ENCODE assay signal across 15 cellular contexts in genomic region chr20:17650816-17651760, GRCh38. TPM values are rescaled to one million over a fixed set of nuclear protein-coding genes. Genes with fewer than 3 reads are reported as not detected.
DNase-seq lines count a peak whose midpoint lies in the region; ATAC-seq and TF ChIP-seq lines count a peak whose summit lies in the region.
"Had no signal": no experiment of that assay in that cellular context is flagged by ENCODE, and none has a peak within 500 bp of the region (broad histone marks: within the 10 kb centered on the region; RNA-seq: fewer than 3 reads in every experiment).

No MANE protein-coding gene starts in this region.

- H3K27ac ChIP-seq in OCI-LY7 (ENCODE audit: low read depth, low read length, poor library complexity, severe bottlenecking) (peak overlapping the region; percentile 18), stomach (peak overlapping the region; percentile 16 to 74 (median 59))
- H3K27ac ChIP-seq: SJSA1 had no signal

- CTCF ChIA-PET in OCI-LY7 (lab: Charles Lee; ENCODE audit: unreplicated experiment) = interaction anchor here (1.6 kb wide), 1 partner anchor 31 kb away, joined by 6 read pairs; the partner anchor contains the start of gene RRBP1

- TF ChIP-seq POLR2A in stomach (IDR thresholded peaks at IDR 0.05) = no peak

- peaks cover 53% of the 10 kb centered on the region for H3K4me1 ChIP-seq in OCI-LY7 (ENCODE audit: insufficient read depth, low read length, poor library complexity, severe bottlenecking)
- H3K4me1 ChIP-seq in stomach = peaks cover 69 to 94% (median 84%) of the 10 kb centered on the region in 4 donors

- DNase-seq in GM03348 (ENCODE audit: low spot score) (peak; percentile 76), OCI-LY7 (ENCODE audit: low spot score) (no peak), fibroblast of the aortic adventitia (ENCODE audit: low read depth) (peak; percentile 65), stomach (no peak), glutamatergic neuron (no peak)
- no peak for DNase-seq in T-helper 2 cell treated with Interferon-gamma antibody and Interleukin-4, amounts not matched to agents 5 μg/mL and 100 μg/mL, for 36 hours (ENCODE audit: low spot score)
- DNase-seq: COR-L47; NCI-H2081; stimulated activated naive CD4-positive, alpha-beta T cell treated with Interleukin-2 at 50 U/mL for 16 hours had no signal

- H3K9me3 Mint-ChIP-seq in glutamatergic neuron (ENCODE audit: unreplicated experiment) = peaks cover 1% of the 10 kb centered on the region
- no peaks in the 10 kb centered on the region for H3K9me3 Mint-ChIP-seq in T-helper 2 cell treated with Interferon-gamma antibody and Interleukin-4, amounts not matched to agents 5 μg/mL and 100 μg/mL, for 36 hours

- no peaks in the 10 kb centered on the region for H4K20me1 ChIP-seq in OCI-LY7 (ENCODE audit: insufficient read depth, low read length)

- H3K4me3 ChIP-seq in OCI-LY7 (ENCODE audit: low read depth, low read length, poor library complexity, severe bottlenecking) (no peak overlapping the region), fibroblast of the aortic adventitia (ENCODE audit: low read depth, low read length) (no peak overlapping the region), stomach (no peak overlapping the region)
- H3K4me3 ChIP-seq: adrenal gland, SJSA1 had no signal

- H3K4me2 ChIP-seq in OCI-LY7 (ENCODE audit: low read length) = peak overlapping the region; percentile 49

- BruUV-seq in OCI-LY7 (replicated peaks; lab: Mats Ljungman, UMichigan) = no TSS peak

- POLR2A ChIA-PET in OCI-LY7 (lab: Charles Lee) = no interaction called here

- H3K9me2 ChIP-seq in OCI-LY7 (ENCODE audit: insufficient read depth, low read length) = no peaks in the 10 kb centered on the region

- no peaks in the 10 kb centered on the region for H3K27me3 ChIP-seq in stomach
- H3K27me3 ChIP-seq: adrenal gland, SJSA1 had no signal

- H3K27ac Mint-ChIP-seq in glutamatergic neuron (ENCODE audit: unreplicated experiment) = no peak overlapping the region
- no peak overlapping the region for H3K27ac Mint-ChIP-seq in T-helper 2 cell treated with Interferon-gamma antibody and Interleukin-4, amounts not matched to agents 5 μg/mL and 100 μg/mL, for 36 hours

- H2AFZ ChIP-seq in OCI-LY7 (ENCODE audit: low read length) = 0 out of 2 replicates have a peak overlapping the region, but pooled peaks have one; percentile 23

- peaks cover 3% of the 10 kb centered on the region for H3K27me3 Mint-ChIP-seq in glutamatergic neuron (ENCODE audit: unreplicated experiment)
- no peaks in the 10 kb centered on the region for H3K27me3 Mint-ChIP-seq in T-helper 2 cell treated with Interferon-gamma antibody and Interleukin-4, amounts not matched to agents 5 μg/mL and 100 μg/mL, for 36 hours (ENCODE audit: low read depth)

- no peaks in the 10 kb centered on the region for H3K9me3 ChIP-seq in OCI-LY7 (ENCODE audit: low read length)
- H3K9me3 ChIP-seq in stomach = no peaks in the 10 kb centered on the region
- H3K9me3 ChIP-seq: adrenal gland, SJSA1 had no signal

- H3K36me3 Mint-ChIP-seq in glutamatergic neuron (ENCODE audit: unreplicated experiment) = no peaks in the 10 kb centered on the region
- H3K36me3 Mint-ChIP-seq in T-helper 2 cell treated with Interferon-gamma antibody and Interleukin-4, amounts not matched to agents 5 μg/mL and 100 μg/mL, for 36 hours (ENCODE audit: low read depth) = peaks cover 15% of the 10 kb centered on the region

- no peak for TF ChIP-seq EP300 in stomach (IDR thresholded peaks at IDR 0.05)

- 31 to 45% (median 33%) methylated on average over 18 of the region's 18 CpGs for WGBS in stomach, 5 donors

- TF ChIP-seq CTCF in OCI-LY7 (conservative IDR thresholded peaks at IDR 0.05; ENCODE audit: low read length) (no peak), fibroblast of the aortic adventitia (IDR thresholded peaks at IDR 0.05; ENCODE audit: insufficient read depth, low read length) (no peak), stomach (IDR thresholded peaks at IDR 0.05) (no peak), glutamatergic neuron (IDR thresholded peaks at IDR 0.05; ENCODE audit: partially characterized antibody, unreplicated experiment) (no peak)

- H3K79me2 ChIP-seq in OCI-LY7 (ENCODE audit: insufficient read depth, low read depth, low read length) = no peaks in the 10 kb centered on the region

- no peak overlapping the region for H3K4me3 Mint-ChIP-seq in glutamatergic neuron (ENCODE audit: unreplicated experiment)
- no peak overlapping the region for H3K4me3 Mint-ChIP-seq in T-helper 2 cell treated with Interferon-gamma antibody and Interleukin-4, amounts not matched to agents 5 μg/mL and 100 μg/mL, for 36 hours

- peaks cover 39% of the 10 kb centered on the region for H3K4me1 Mint-ChIP-seq in glutamatergic neuron (ENCODE audit: low read depth, unreplicated experiment)
- peaks cover 4% of the 10 kb centered on the region for H3K4me1 Mint-ChIP-seq in T-helper 2 cell treated with Interferon-gamma antibody and Interleukin-4, amounts not matched to agents 5 μg/mL and 100 μg/mL, for 36 hours (ENCODE audit: low read depth)

- ATAC-seq in HG03565 (IDR thresholded peaks at IDR 0.05; ENCODE audit: unreplicated experiment) = no peak

- no peaks in the 10 kb centered on the region for H3K36me3 ChIP-seq in OCI-LY7 (ENCODE audit: insufficient read depth, low read length)
- peaks cover 0 to 30% (median 16%) of the 10 kb centered on the region in 4 donors for H3K36me3 ChIP-seq in stomach

- intact Hi-C loops in OCI-LY7 (cut with micrococcal nuclease; ENCODE audit: unreplicated experiment) (no loop called here), stomach (cut with DNase I; ENCODE audit: low total_unique reads) (no loop called here)

RNA-seq across cellular contexts. Expression of gene RRBP1, which starts 31.0 kb away (rescaled TPM):
- total RNA-seq in OCI-LY7 (2014; rRNA removed; shearing (Covaris generic)) = 13.6 and 16.8 TPM in 2 replicates
- total RNA-seq in OCI-LY7 (2022) (41.2 and 46.3 TPM in 2 replicates), fibroblast of the aortic adventitia (ENCODE audit: low replicate concordance) (95.5 and 171 TPM in 2 replicates), stomach (100 to 1,000 TPM; 125 to 456 (median 251) TPM), glutamatergic neuron (ENCODE audit: unreplicated experiment) (63.3 TPM)
- 10 to 100 TPM; 34.4 to 79.6 (median 74.6) TPM for polyA plus RNA-seq in stomach

RNA-seq across cellular contexts. Expression of gene BANF2, which starts 48.7 kb away (rescaled TPM):
- not detected in 2 replicates for total RNA-seq in OCI-LY7 (2014; rRNA removed; shearing (Covaris generic))
- not detected in 2 replicates for total RNA-seq in OCI-LY7 (2022)
- total RNA-seq in fibroblast of the aortic adventitia (ENCODE audit: low replicate concordance) = not detected in 2 replicates
- total RNA-seq in stomach = not detected
- not detected for polyA plus RNA-seq in stomach
- not detected for total RNA-seq in glutamatergic neuron (ENCODE audit: unreplicated experiment)
- total RNA-seq: adrenal gland, dermis blood vessel endothelial cell, frontal cortex, myocyte, SJSA1 had no signal
- polyA plus RNA-seq: adrenal gland had no signal

Comparison
In these comparisons a context has a peak if more than half of its experiments do, and no peak if none do; other contexts are left out.
1. DNase-seq: peak in GM03348 (single experiment) and fibroblast of the aortic adventitia (single experiment); none in OCI-LY7 (single experiment), stomach (single experiment), glutamatergic neuron (single experiment) and T-helper 2 cell treated with Interferon-gamma antibody and Interleukin-4, amounts not matched to agents 5 μg/mL and 100 μg/mL, for 36 hours (single experiment).